ENCODE assay signal across 11 cellular contexts in genomic region chr19:41774515-41774980, GRCh38. TPM values are rescaled to one million over a fixed set of nuclear protein-coding genes. Genes with fewer than 3 reads are reported as not detected.
DNase-seq lines count a peak whose midpoint lies in the region; ATAC-seq and TF ChIP-seq lines count a peak whose summit lies in the region.
"Had no signal": no experiment of that assay in that cellular context is flagged by ENCODE, and none has a peak within 500 bp of the region (broad histone marks: within the 10 kb centered on the region; RNA-seq: fewer than 3 reads in every experiment).

No MANE protein-coding gene starts in this region.

- no peak overlapping the region for H3K27ac ChIP-seq in CD8-positive, alpha-beta T cell (ENCODE audit: low read depth, low read length)

- peaks cover 62% of the 10 kb centered on the region for H3K27me3 Mint-ChIP-seq in CD8-positive, alpha-beta T cell (ENCODE audit: low read depth)
- peaks cover 81% of the 10 kb centered on the region for H3K27me3 Mint-ChIP-seq in activated T-helper 1 cell treated with anti-CD3 and anti-CD28 coated beads, Interleukin-12 subunit alpha, Interleukin-12 subunit beta, Interleukin-2, Interleukin-4 antibody, amounts not matched to agents 30 ng/mL and 10 ng/mL and 1 ng/mL, durations not matched to agents 14 hours and 24 hours and 36 hours (ENCODE audit: insufficient read depth)
- H3K27me3 Mint-ChIP-seq in naive thymus-derived CD8-positive, alpha-beta T cell = peaks cover 40 to 84% (median 49%) of the 10 kb centered on the region in 5 donors
- peaks cover 41% of the 10 kb centered on the region for H3K27me3 Mint-ChIP-seq in HFFc6 (ENCODE audit: insufficient read depth)

- CTCF ChIA-PET in CD8-positive, alpha-beta T cell (lab: Charles Lee) = interaction anchor here (1.1 to 15.1 kb wide), 6 partner anchors 9 to 20 kb away, joined by 3 to 312 read pairs (median 5); partner anchors contain the start of gene CEACAM6

- H3K36me3 Mint-ChIP-seq in CD8-positive, alpha-beta T cell = no peaks in the 10 kb centered on the region
- H3K36me3 Mint-ChIP-seq in activated T-helper 1 cell treated with anti-CD3 and anti-CD28 coated beads, Interleukin-12 subunit alpha, Interleukin-12 subunit beta, Interleukin-2, Interleukin-4 antibody, amounts not matched to agents 30 ng/mL and 10 ng/mL and 1 ng/mL, durations not matched to agents 14 hours and 24 hours and 36 hours (ENCODE audit: low read depth) = no peaks in the 10 kb centered on the region
- H3K36me3 Mint-ChIP-seq in naive thymus-derived CD8-positive, alpha-beta T cell = no peaks in the 10 kb centered on the region
- no peaks in the 10 kb centered on the region for H3K36me3 Mint-ChIP-seq in HFFc6 (ENCODE audit: low read depth)
- H3K36me3 Mint-ChIP-seq: CD14-positive monocyte had no signal

- POLR2A ChIA-PET in CD8-positive, alpha-beta T cell (lab: Charles Lee) = interaction anchor here (0.6 kb wide), 1 partner anchor 82 kb away, joined by 5 read pairs; no protein-coding TSS in a partner anchor
- POLR2A ChIA-PET in naive thymus-derived CD8-positive, alpha-beta T cell (lab: Charles Lee) = interaction anchor here (0.6 to 1.0 kb wide), 4 partner anchors 18 to 348 kb away, joined by 3 to 4 read pairs (median 3); no protein-coding TSS in a partner anchor

- H3K27me3 ChIP-seq in CD8-positive, alpha-beta T cell (ENCODE audit: insufficient read depth, low read length) = peaks cover 10% of the 10 kb centered on the region
- peaks cover 36% of the 10 kb centered on the region for H3K27me3 ChIP-seq in MG63

- H3K4me1 ChIP-seq in CD8-positive, alpha-beta T cell (ENCODE audit: insufficient read depth, low read length) = peaks cover 32% of the 10 kb centered on the region

- no peak overlapping the region for H3K27ac Mint-ChIP-seq in CD8-positive, alpha-beta T cell
- H3K27ac Mint-ChIP-seq in activated T-helper 1 cell treated with anti-CD3 and anti-CD28 coated beads, Interleukin-12 subunit alpha, Interleukin-12 subunit beta, Interleukin-2, Interleukin-4 antibody, amounts not matched to agents 30 ng/mL and 10 ng/mL and 1 ng/mL, durations not matched to agents 14 hours and 24 hours and 36 hours = no peak overlapping the region
- peak overlapping the region in 2 of 10 donors; percentile 26 to 71 for H3K27ac Mint-ChIP-seq in naive thymus-derived CD8-positive, alpha-beta T cell
- H3K27ac Mint-ChIP-seq in HFFc6 = no peak overlapping the region

- peak overlapping the region; percentile 60 for H3K4me3 Mint-ChIP-seq in CD8-positive, alpha-beta T cell
- no peak overlapping the region for H3K4me3 Mint-ChIP-seq in activated T-helper 1 cell treated with anti-CD3 and anti-CD28 coated beads, Interleukin-12 subunit alpha, Interleukin-12 subunit beta, Interleukin-2, Interleukin-4 antibody, amounts not matched to agents 30 ng/mL and 10 ng/mL and 1 ng/mL, durations not matched to agents 14 hours and 24 hours and 36 hours
- H3K4me3 Mint-ChIP-seq in naive thymus-derived CD8-positive, alpha-beta T cell = peak overlapping the region; percentile 12 to 81 (median 58)
- H3K4me3 Mint-ChIP-seq in HFFc6 = no peak overlapping the region
- H3K4me3 Mint-ChIP-seq: CD14-positive monocyte had no signal

- peaks cover 37% of the 10 kb centered on the region for H3K4me1 Mint-ChIP-seq in CD8-positive, alpha-beta T cell (ENCODE audit: low read depth)
- H3K4me1 Mint-ChIP-seq in activated T-helper 1 cell treated with anti-CD3 and anti-CD28 coated beads, Interleukin-12 subunit alpha, Interleukin-12 subunit beta, Interleukin-2, Interleukin-4 antibody, amounts not matched to agents 30 ng/mL and 10 ng/mL and 1 ng/mL, durations not matched to agents 14 hours and 24 hours and 36 hours (ENCODE audit: low read depth) = peaks cover 25% of the 10 kb centered on the region
- H3K4me1 Mint-ChIP-seq in naive thymus-derived CD8-positive, alpha-beta T cell = peaks cover 29 to 45% (median 36%) of the 10 kb centered on the region in 4 donors
- H3K4me1 Mint-ChIP-seq in HFFc6 (ENCODE audit: low read depth) = no peaks in the 10 kb centered on the region

- peak in 6 of 7 experiments; percentile 11 to 51 (median 38) for DNase-seq in CD8-positive, alpha-beta T cell
- DNase-seq in NCI-H748 treated with DMSO at 0.1 percent for 48 hours (lab: John Stamatoyannopoulos, UW) (peak; percentile 98), HFFc6 (no peak), NCI-H1694 treated with DMSO at 0.1 percent for 48 hours (lab: John Stamatoyannopoulos, UW) (no peak), MG63 (no peak)
- DNase-seq in activated T-helper 1 cell treated with anti-CD3 and anti-CD28 coated beads, Interleukin-12 subunit alpha, Interleukin-12 subunit beta, Interleukin-2, Interleukin-4 antibody, amounts not matched to agents 30 ng/mL and 10 ng/mL and 1 ng/mL, durations not matched to agents 14 hours and 24 hours and 36 hours (ENCODE audit: low spot score) = peak; percentile 45
- peak in 8 of 10 donors; percentile 36 to 79 (median 58) for DNase-seq in naive thymus-derived CD8-positive, alpha-beta T cell
- DNase-seq: right cardiac atrium had no signal

- no peaks in the 10 kb centered on the region for H3K36me3 ChIP-seq in CD8-positive, alpha-beta T cell (ENCODE audit: insufficient read depth, low read length)
- H3K36me3 ChIP-seq in MG63 = no peaks in the 10 kb centered on the region

- H3K9me3 ChIP-seq in CD8-positive, alpha-beta T cell (ENCODE audit: low read length) = no peaks in the 10 kb centered on the region
- no peaks in the 10 kb centered on the region for H3K9me3 ChIP-seq in MG63

- no peak for TF ChIP-seq CTCF in CD8-positive, alpha-beta T cell (IDR thresholded peaks at IDR 0.05)
- TF ChIP-seq CTCF in HFFc6 (IDR thresholded peaks at IDR 0.05) = no peak

- peak overlapping the region; percentile 17 for H3K4me3 ChIP-seq in CD8-positive, alpha-beta T cell (ENCODE audit: low read depth, low read length)
- H3K4me3 ChIP-seq in MG63 = no peak overlapping the region

- ATAC-seq in CD8-positive, alpha-beta T cell = peak; percentile 70
- peak; percentile 85 to 94 for ATAC-seq in naive thymus-derived CD8-positive, alpha-beta T cell
- ATAC-seq in HG02642 (IDR thresholded peaks at IDR 0.05; ENCODE audit: poor library complexity, unreplicated experiment) = no peak

- intact Hi-C loops in CD8-positive, alpha-beta T cell (cut with DNase I, micrococcal nuclease) = no loop called here
- intact Hi-C loops in activated T-helper 1 cell treated with anti-CD3 and anti-CD28 coated beads, Interleukin-12 subunit alpha, Interleukin-12 subunit beta, Interleukin-2, Interleukin-4 antibody, amounts not matched to agents 30 ng/mL and 10 ng/mL and 1 ng/mL, durations not matched to agents 14 hours and 24 hours and 36 hours (cut with micrococcal nuclease) = loop anchor here (1.0 kb wide), 1 partner anchor 34 kb away; no protein-coding TSS in a partner anchor

- H3K9me3 Mint-ChIP-seq in CD8-positive, alpha-beta T cell = no peaks in the 10 kb centered on the region
- no peaks in the 10 kb centered on the region for H3K9me3 Mint-ChIP-seq in activated T-helper 1 cell treated with anti-CD3 and anti-CD28 coated beads, Interleukin-12 subunit alpha, Interleukin-12 subunit beta, Interleukin-2, Interleukin-4 antibody, amounts not matched to agents 30 ng/mL and 10 ng/mL and 1 ng/mL, durations not matched to agents 14 hours and 24 hours and 36 hours
- H3K9me3 Mint-ChIP-seq in naive thymus-derived CD8-positive, alpha-beta T cell = no peaks in the 10 kb centered on the region
- H3K9me3 Mint-ChIP-seq in HFFc6 = no peaks in the 10 kb centered on the region

RNA-seq across cellular contexts. Expression of gene CEACAM6, which starts 19.2 kb away (rescaled TPM):
- not detected for total RNA-seq in CD8-positive, alpha-beta T cell
- total RNA-seq in activated T-helper 1 cell treated with anti-CD3 and anti-CD28 coated beads, Interleukin-12 subunit alpha, Interleukin-12 subunit beta, Interleukin-2, Interleukin-4 antibody, amounts not matched to agents 30 ng/mL and 10 ng/mL and 1 ng/mL, durations not matched to agents 14 hours and 24 hours and 36 hours = not detected in 2 replicates
- not detected for total RNA-seq in naive thymus-derived CD8-positive, alpha-beta T cell
- not detected for polyA plus RNA-seq in naive thymus-derived CD8-positive, alpha-beta T cell
- total RNA-seq in HFFc6 (2021; fragmentation: NEBNext Ultra II Directional; extraction: Animal tissue kit (Norgen Biotek cat#: 25700)) = not detected
- total RNA-seq in MG63 (2014; rRNA removed; shearing (Covaris generic); ENCODE audit: low replicate concordance) = not detected in 2 replicates
- total RNA-seq: LHCN-M2 had no signal
- polyA plus RNA-seq: right cardiac atrium had no signal

RNA-seq across cellular contexts. Expression of gene CEACAM3, which starts 21.8 kb away (rescaled TPM):
- total RNA-seq in CD8-positive, alpha-beta T cell = not detected
- total RNA-seq in activated T-helper 1 cell treated with anti-CD3 and anti-CD28 coated beads, Interleukin-12 subunit alpha, Interleukin-12 subunit beta, Interleukin-2, Interleukin-4 antibody, amounts not matched to agents 30 ng/mL and 10 ng/mL and 1 ng/mL, durations not matched to agents 14 hours and 24 hours and 36 hours = not detected in 2 replicates
- not detected for total RNA-seq in naive thymus-derived CD8-positive, alpha-beta T cell
- polyA plus RNA-seq in naive thymus-derived CD8-positive, alpha-beta T cell = not detected
- not detected for total RNA-seq in HFFc6 (2021; fragmentation: NEBNext Ultra II Directional; extraction: Animal tissue kit (Norgen Biotek cat#: 25700))
- not detected in 2 replicates for total RNA-seq in MG63 (2014; rRNA removed; shearing (Covaris generic); ENCODE audit: low replicate concordance)
- total RNA-seq: LHCN-M2 had no signal

Comparison
In these comparisons a context has a peak if more than half of its experiments do, and no peak if none do; other contexts are left out.
1. DNase-seq: peak in CD8-positive, alpha-beta T cell (6 of 7), NCI-H748 treated with DMSO at 0.1 percent for 48 hours (single experiment), activated T-helper 1 cell treated with anti-CD3 and anti-CD28 coated beads, Interleukin-12 subunit alpha, Interleukin-12 subunit beta, Interleukin-2, Interleukin-4 antibody, amounts not matched to agents 30 ng/mL and 10 ng/mL and 1 ng/mL, durations not matched to agents 14 hours and 24 hours and 36 hours (single experiment) and naive thymus-derived CD8-positive, alpha-beta T cell (8 of 10); none in HFFc6 (single experiment), NCI-H1694 treated with DMSO at 0.1 percent for 48 hours (single experiment) and MG63 (single experiment).
2. H3K4me3 Mint-ChIP-seq: peak in CD8-positive, alpha-beta T cell (single experiment) and naive thymus-derived CD8-positive, alpha-beta T cell (10 of 10); none in activated T-helper 1 cell treated with anti-CD3 and anti-CD28 coated beads, Interleukin-12 subunit alpha, Interleukin-12 subunit beta, Interleukin-2, Interleukin-4 antibody, amounts not matched to agents 30 ng/mL and 10 ng/mL and 1 ng/mL, durations not matched to agents 14 hours and 24 hours and 36 hours (single experiment) and HFFc6 (single experiment).